ENCODE assay signal across 9 cellular contexts in the genomic region with DNA sequence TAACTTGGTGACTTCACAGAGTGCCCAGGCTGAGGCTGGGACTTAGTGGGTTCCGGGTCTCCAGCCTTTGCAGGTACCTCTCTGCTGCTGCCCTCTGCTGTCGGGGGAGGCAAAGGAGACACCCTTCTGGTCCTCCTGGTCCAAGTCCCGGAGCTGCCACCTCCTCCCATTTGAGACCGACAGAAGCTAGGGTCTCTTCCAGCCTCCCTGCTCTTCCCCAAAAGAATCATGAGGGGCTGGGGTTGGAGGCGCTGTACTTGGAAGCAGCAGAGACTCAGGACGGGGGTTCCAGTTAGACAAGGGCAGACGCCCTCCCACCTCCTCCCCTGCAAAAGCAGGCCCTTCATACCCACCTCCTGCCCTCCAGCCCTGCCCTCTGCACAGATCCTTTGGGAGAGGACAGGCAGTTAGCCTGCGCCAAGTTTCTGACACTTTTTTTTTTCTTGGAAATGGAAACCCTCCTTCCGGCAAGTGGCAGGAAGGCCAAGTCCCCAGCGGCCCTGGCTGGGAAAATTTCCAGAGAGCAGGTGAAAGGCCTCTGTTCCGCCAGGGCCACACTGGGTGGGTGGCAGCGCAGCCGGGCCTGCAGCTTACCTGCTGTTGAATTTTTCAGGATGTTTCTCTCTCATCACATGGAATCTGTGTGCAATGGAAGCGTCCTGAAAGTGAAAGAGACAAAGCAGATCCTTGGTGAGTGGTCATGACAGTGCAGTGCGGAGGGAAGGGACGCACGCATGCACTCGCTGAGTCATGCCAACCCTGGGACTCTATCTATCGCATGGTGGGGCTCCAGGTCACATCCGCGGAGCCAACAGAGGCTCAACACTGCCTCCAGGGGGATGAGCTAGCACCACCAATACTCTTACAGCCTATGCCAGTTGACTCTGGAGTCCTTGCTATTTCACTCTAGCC.
DNase-seq lines count a peak whose midpoint lies in the region; ATAC-seq, FAIRE-seq and TF ChIP-seq lines count a peak whose summit lies in the region.
"Had no signal": no experiment of that assay in that cellular context is flagged by ENCODE, and none has a peak within 500 bp of the region (broad histone marks: within the 10 kb centered on the region; RNA-seq: fewer than 3 reads in every experiment).

No MANE protein-coding gene starts in this region.

- H3K27ac Mint-ChIP-seq in activated T-helper 2 cell treated with anti-CD3 and anti-CD28 coated beads, Interferon-gamma antibody, Interleukin-2, Interleukin-4, amounts not matched to agents 10 μg/mL and 5 μg/mL and 100 μg/mL, durations not matched to agents 14 hours and 24 hours and 36 hours: no peak overlapping the region

- intact Hi-C loops in activated T-helper 2 cell treated with anti-CD3 and anti-CD28 coated beads, Interferon-gamma antibody, Interleukin-2, Interleukin-4, amounts not matched to agents 10 μg/mL and 5 μg/mL and 100 μg/mL, durations not matched to agents 14 hours and 24 hours and 36 hours (cut with micrococcal nuclease): loop anchor here (1.0 to 10.0 kb wide), 2 partner anchors 177 to 265 kb away; no protein-coding TSS in a partner anchor
- intact Hi-C loops in pancreas (cut with DNase I) (loop anchor here in 2 of 3 donors (5.0 kb wide), 1 partner anchor 260 kb away; no protein-coding TSS in a partner anchor), aorta (cut with DNase I) (loop anchor here in 1 of 2 donors (1.0 kb wide), 1 partner anchor 259 kb away; no protein-coding TSS in a partner anchor)

- H3K27ac ChIP-seq in C4-2B: no peak overlapping the region
- H3K27ac ChIP-seq in pancreas: peak overlapping the region in 3 of 4 donors; percentile 35 to 57 (median 56)
- H3K27ac ChIP-seq in aorta (ENCODE audit: low read depth in 1 of 2, low read length in 2 of 2): no peak overlapping the region

- H3K4me1 Mint-ChIP-seq in activated T-helper 2 cell treated with anti-CD3 and anti-CD28 coated beads, Interferon-gamma antibody, Interleukin-2, Interleukin-4, amounts not matched to agents 10 μg/mL and 5 μg/mL and 100 μg/mL, durations not matched to agents 14 hours and 24 hours and 36 hours (ENCODE audit: low read depth): peaks cover 12% of the 10 kb centered on the region

- H3K27me3 ChIP-seq in pancreas (no peaks in the 10 kb centered on the region), aorta (ENCODE audit: control insufficient read depth in 1 of 2, insufficient read depth in 2 of 2, low read length in 1 of 2) (no peaks in the 10 kb centered on the region)

- peaks cover 33% of the 10 kb centered on the region for H3K27me3 Mint-ChIP-seq in activated T-helper 2 cell treated with anti-CD3 and anti-CD28 coated beads, Interferon-gamma antibody, Interleukin-2, Interleukin-4, amounts not matched to agents 10 μg/mL and 5 μg/mL and 100 μg/mL, durations not matched to agents 14 hours and 24 hours and 36 hours (ENCODE audit: low read depth)

- ATAC-seq in GM19025 (IDR thresholded peaks at IDR 0.05; ENCODE audit: low read depth, unreplicated experiment) (peak; percentile 79), HG03139 (IDR thresholded peaks at IDR 0.05; ENCODE audit: unreplicated experiment) (peak; percentile 86), pancreas (peak; percentile 85 to 96 (median 92)), aorta (ENCODE audit: low FRiP score) (peak; percentile 84)

- H3K4me3 Mint-ChIP-seq in activated T-helper 2 cell treated with anti-CD3 and anti-CD28 coated beads, Interferon-gamma antibody, Interleukin-2, Interleukin-4, amounts not matched to agents 10 μg/mL and 5 μg/mL and 100 μg/mL, durations not matched to agents 14 hours and 24 hours and 36 hours (ENCODE audit: low read depth): no peak overlapping the region

- DNase-seq in NOMO-1 treated with dmso at 0.1 percent for 144 hours (lab: John Stamatoyannopoulos, UW; ENCODE audit: unreplicated experiment): peak; percentile 18
- DNase-seq in activated T-helper 2 cell treated with anti-CD3 and anti-CD28 coated beads, Interferon-gamma antibody, Interleukin-2, Interleukin-4, amounts not matched to agents 10 μg/mL and 5 μg/mL and 100 μg/mL, durations not matched to agents 14 hours and 24 hours and 36 hours (ENCODE audit: low spot score): peak; percentile 35
- DNase-seq in glomerular visceral epithelial cell (ENCODE audit: extremely low spot score): peak; percentile 66
- peak; percentile 60 to 84 (median 78) for DNase-seq in pancreas
- DNase-seq in aorta: peak; percentile 84 to 87

- H3K36me3 ChIP-seq in pancreas (no peaks in the 10 kb centered on the region), aorta (ENCODE audit: control insufficient read depth in 1 of 2, insufficient read depth in 2 of 2, low read length in 1 of 2) (peaks cover 0 to 2% of the 10 kb centered on the region in 2 donors)

- H3K4me3 ChIP-seq in pancreas (peak overlapping the region in 3 of 4 donors; percentile 3 to 35 (median 15)), aorta (ENCODE audit: low read length in 2 of 2) (no peak overlapping the region)

- H3K9me3 Mint-ChIP-seq in activated T-helper 2 cell treated with anti-CD3 and anti-CD28 coated beads, Interferon-gamma antibody, Interleukin-2, Interleukin-4, amounts not matched to agents 10 μg/mL and 5 μg/mL and 100 μg/mL, durations not matched to agents 14 hours and 24 hours and 36 hours: no peaks in the 10 kb centered on the region

- FAIRE-seq in pancreas (lab: Jason Lieb, UNC): no peak
- FAIRE-seq: TTC549 had no signal

- H3K9me3 ChIP-seq in pancreas (no peaks in the 10 kb centered on the region), aorta (ENCODE audit: control insufficient read depth, low read length) (no peaks in the 10 kb centered on the region)

- TF ChIP-seq CTCF in C4-2B (conservative IDR thresholded peaks at IDR 0.05): peak; percentile 75
- TF ChIP-seq CTCF in pancreas (IDR thresholded peaks at IDR 0.05): peak in 3 of 4 donors; percentile 22 to 35 (median 34)

- H3K4me1 ChIP-seq in pancreas (no peaks in the 10 kb centered on the region), aorta (ENCODE audit: control insufficient read depth in 1 of 2, insufficient read depth in 2 of 2, low read length in 2 of 2) (no peaks in the 10 kb centered on the region)

- H3K36me3 Mint-ChIP-seq in activated T-helper 2 cell treated with anti-CD3 and anti-CD28 coated beads, Interferon-gamma antibody, Interleukin-2, Interleukin-4, amounts not matched to agents 10 μg/mL and 5 μg/mL and 100 μg/mL, durations not matched to agents 14 hours and 24 hours and 36 hours (ENCODE audit: low read depth): no peaks in the 10 kb centered on the region

- WGBS in pancreas, 2 donors: 9 to 18% methylated on average over 21 of the region's 21 CpGs
- WGBS in aorta, 2 donors: 41 to 52% methylated on average over 21 of the region's 21 CpGs

Comparison
In these comparisons a context has a peak if more than half of its experiments do, and no peak if none do; other contexts are left out.
1. H3K27ac ChIP-seq: peak in pancreas (3 of 4); none in C4-2B (single experiment) and aorta (0 of 2).
2. DNase-seq: peak in every context shown above with its lines; median percentile 86 in aorta; 78 in pancreas; 66 in glomerular visceral epithelial cell; 35 in activated T-helper 2 cell treated with anti-CD3 and anti-CD28 coated beads, Interferon-gamma antibody, Interleukin-2, Interleukin-4, amounts not matched to agents 10 μg/mL and 5 μg/mL and 100 μg/mL, durations not matched to agents 14 hours and 24 hours and 36 hours; 18 in NOMO-1 treated with dmso at 0.1 percent for 144 hours.
3. H3K4me3 ChIP-seq: peak in pancreas (3 of 4); none in aorta (0 of 2).
4. Peak in every context shown above with its lines, with median percentiles within 50 percentile points of each other: ATAC-seq.